1 cellular context compared by ENCODE assay signal in the genomic region with DNA sequence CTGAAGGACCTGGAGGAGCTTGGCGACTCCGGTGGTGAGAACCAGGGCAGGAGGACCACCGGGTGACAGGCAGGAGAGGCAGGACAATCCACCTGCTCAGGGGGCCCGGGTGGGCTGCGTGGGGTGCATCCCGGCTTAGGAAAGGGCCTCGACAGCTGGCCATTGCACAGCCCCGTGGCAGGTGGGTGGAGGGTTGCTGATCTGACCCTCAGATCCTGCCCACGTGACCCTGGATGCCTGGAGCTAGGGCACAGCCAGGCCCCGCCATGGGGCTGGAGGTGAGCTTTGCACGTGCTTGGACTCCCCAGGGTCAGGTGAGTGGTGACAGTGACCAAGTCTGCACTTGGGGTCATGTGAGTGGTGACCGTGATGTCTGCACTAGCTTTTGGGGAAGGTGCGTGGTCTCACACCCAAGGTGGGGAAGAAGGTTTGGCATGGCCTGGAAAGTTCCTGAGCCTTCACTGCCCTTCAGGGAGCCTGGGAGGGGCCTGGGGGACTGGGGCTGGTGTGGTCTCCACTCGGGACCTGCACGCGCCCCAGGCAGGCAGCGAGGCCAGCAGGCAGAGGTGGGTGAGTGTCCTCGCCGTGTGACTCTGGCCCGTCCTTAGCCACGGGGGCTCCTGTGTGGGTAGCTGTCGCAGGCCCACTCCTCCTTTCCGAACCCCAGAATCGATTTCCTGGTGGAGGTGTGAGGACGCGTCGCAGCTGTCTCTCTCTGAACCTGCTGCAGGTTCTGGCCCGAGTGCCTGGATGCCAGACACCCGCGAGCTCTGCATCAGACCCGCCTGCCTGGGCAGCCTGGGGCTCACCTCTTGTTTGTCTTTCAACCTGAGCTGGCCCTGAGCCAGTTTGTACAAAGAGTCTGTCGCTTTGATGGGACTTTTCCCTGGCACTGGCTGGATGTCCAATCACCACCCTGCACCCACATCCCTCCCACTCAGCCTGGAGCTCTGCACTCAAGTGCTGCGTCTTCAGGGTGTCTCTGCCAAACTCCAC.
TF ChIP-seq lines count a peak whose summit lies in the region.

No MANE protein-coding gene starts in this region.

TF ChIP-seq in SK-N-SH treated with all-trans-retinoic acid at 6 μM for 48 hours, 23 proteins besides CTCF, POLR2A, EP300 and RAD21 (continued from another document):
- TF ChIP-seq ARNTL (CRISPR knock-in tag; IDR thresholded peaks at IDR 0.05; ENCODE audit: borderline replicate concordance, low read depth) (no peak), TCF4 (CRISPR knock-in tag; IDR thresholded peaks at IDR 0.05; ENCODE audit: borderline replicate concordance) (no peak), ISL1 (CRISPR knock-in tag; IDR thresholded peaks at IDR 0.05) (no peak)
- TF ChIP-seq, protein P1, sequence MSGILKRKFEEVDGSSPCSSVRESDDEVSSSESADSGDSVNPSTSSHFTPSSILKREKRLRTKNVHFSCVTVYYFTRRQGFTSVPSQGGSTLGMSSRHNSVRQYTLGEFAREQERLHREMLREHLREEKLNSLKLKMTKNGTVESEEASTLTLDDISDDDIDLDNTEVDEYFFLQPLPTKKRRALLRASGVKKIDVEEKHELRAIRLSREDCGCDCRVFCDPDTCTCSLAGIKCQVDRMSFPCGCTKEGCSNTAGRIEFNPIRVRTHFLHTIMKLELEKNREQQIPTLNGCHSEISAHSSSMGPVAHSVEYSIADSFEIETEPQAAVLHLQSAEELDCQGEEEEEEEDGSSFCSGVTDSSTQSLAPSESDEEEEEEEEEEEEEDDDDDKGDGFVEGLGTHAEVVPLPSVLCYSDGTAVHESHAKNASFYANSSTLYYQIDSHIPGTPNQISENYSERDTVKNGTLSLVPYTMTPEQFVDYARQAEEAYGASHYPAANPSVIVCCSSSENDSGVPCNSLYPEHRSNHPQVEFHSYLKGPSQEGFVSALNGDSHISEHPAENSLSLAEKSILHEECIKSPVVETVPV (CRISPR knock-in tag; IDR thresholded peaks at IDR 0.05): no peak
TF ChIP-seq in SK-N-SH treated with all-trans-retinoic acid at 6 μM for 48 hours: peak in this region for 0.
